Comparison of ENCODE assay signal across 13 cellular contexts in genomic region chrX:49995021-49995731, GRCh38.
DNase-seq lines count a peak whose midpoint lies in the region; FAIRE-seq and TF ChIP-seq lines count a peak whose summit lies in the region.
"Had no signal": no experiment of that assay in that cellular context is flagged by ENCODE, and none has a peak within 500 bp of the region (broad histone marks: within the 10 kb centered on the region; RNA-seq: fewer than 3 reads in every experiment).

No MANE protein-coding gene starts in this region.

- DNase-seq in BJ (ENCODE audit: low read depth), result peak; percentile 39
- peak; percentile 65 for DNase-seq in M059J (ENCODE audit: low read depth)
- DNase-seq in dedifferentiated amniotic fluid mesenchymal stem cell (ENCODE audit: extremely low spot score), result peak; percentile 15
- no peak for DNase-seq in NCI-H1930 (lab: John Stamatoyannopoulos, UW)
- no peak for DNase-seq in suprapubic skin (ENCODE audit: low spot score in 2 of 2)
- DNase-seq in GM12892 (ENCODE audit: insufficient read length), result no peak
- no peak for DNase-seq in activated naive CD4-positive, alpha-beta T cell treated with anti-CD3 and anti-CD28 coated beads, Interleukin-2, amount 10 ng/mL, durations not matched to agents 7 days and 5 days
- DNase-seq: activated naive CD8-positive, alpha-beta T cell treated with anti-CD3 and anti-CD28 coated beads for 36 hours; left ventricle myocardium inferior; NCI-H1417 treated with DMSO at 0.1 percent for 48 hours had no signal

- TF ChIP-seq EP300 in suprapubic skin (IDR thresholded peaks at IDR 0.05), result no peak

- TF ChIP-seq POLR2A in suprapubic skin (IDR thresholded peaks at IDR 0.05) (no peak), GM12892 (IDR thresholded peaks at IDR 0.05; ENCODE audit: low read depth, low read length) (no peak)

- no peak overlapping the region for H3K4me3 Mint-ChIP-seq in activated naive CD4-positive, alpha-beta T cell treated with anti-CD3 and anti-CD28 coated beads, Interleukin-2, amount 10 ng/mL, durations not matched to agents 7 days and 5 days
- H3K4me3 Mint-ChIP-seq: activated naive CD8-positive, alpha-beta T cell treated with anti-CD3 and anti-CD28 coated beads for 36 hours had no signal

- WGBS in mesodermal cell (ENCODE audit: insufficient coverage in 2 of 2), 2 experiments, result 72% methylated on average over 3 of the region's 11 CpGs; no CpG with 5 or more reads in 1 of the 2 experiments
- WGBS in suprapubic skin, result 70% methylated on average over 11 of the region's 11 CpGs

- H3K9me3 ChIP-seq in mesodermal cell (ENCODE audit: control insufficient read depth, low read length), result no peaks in the 10 kb centered on the region
- H3K9me3 ChIP-seq in suprapubic skin, result no peaks in the 10 kb centered on the region
- H3K9me3 ChIP-seq: left ventricle myocardium inferior had no signal

- TF ChIP-seq CTCF in BJ (IDR thresholded peaks at IDR 0.05; ENCODE audit: insufficient read depth, low read depth, low read length), result no peak
- TF ChIP-seq CTCF in suprapubic skin (IDR thresholded peaks at IDR 0.05), result no peak

- H3K36me3 ChIP-seq in BJ (ENCODE audit: control insufficient read depth, insufficient read depth, low read length), result no peaks in the 10 kb centered on the region
- no peaks in the 10 kb centered on the region for H3K36me3 ChIP-seq in mesodermal cell (ENCODE audit: control insufficient read depth, insufficient read depth, low read length)
- H3K36me3 ChIP-seq in suprapubic skin, result no peaks in the 10 kb centered on the region
- H3K36me3 ChIP-seq: left ventricle myocardium inferior had no signal

- H3K4me3 ChIP-seq in BJ (ENCODE audit: low read depth, low read length) (no peak overlapping the region), mesodermal cell (ENCODE audit: extremely low read depth, insufficient read depth, low read length, poor library complexity, severe bottlenecking) (no peak overlapping the region), suprapubic skin (no peak overlapping the region)
- H3K4me3 ChIP-seq: left ventricle myocardium inferior had no signal

- H3K27me3 Mint-ChIP-seq in activated naive CD4-positive, alpha-beta T cell treated with anti-CD3 and anti-CD28 coated beads, Interleukin-2, amount 10 ng/mL, durations not matched to agents 7 days and 5 days, result no peaks in the 10 kb centered on the region
- H3K27me3 Mint-ChIP-seq: activated naive CD8-positive, alpha-beta T cell treated with anti-CD3 and anti-CD28 coated beads for 36 hours had no signal

- H3K4me1 Mint-ChIP-seq in activated naive CD4-positive, alpha-beta T cell treated with anti-CD3 and anti-CD28 coated beads, Interleukin-2, amount 10 ng/mL, durations not matched to agents 7 days and 5 days, result no peaks in the 10 kb centered on the region
- H3K4me1 Mint-ChIP-seq: activated naive CD8-positive, alpha-beta T cell treated with anti-CD3 and anti-CD28 coated beads for 36 hours had no signal

- no peak overlapping the region for H3K27ac Mint-ChIP-seq in activated naive CD4-positive, alpha-beta T cell treated with anti-CD3 and anti-CD28 coated beads, Interleukin-2, amount 10 ng/mL, durations not matched to agents 7 days and 5 days
- H3K27ac Mint-ChIP-seq: activated naive CD8-positive, alpha-beta T cell treated with anti-CD3 and anti-CD28 coated beads for 36 hours had no signal

- FAIRE-seq in GM12892 (lab: Jason Lieb, UNC), result no peak
- FAIRE-seq: endometrium, GM18507 had no signal

- no peaks in the 10 kb centered on the region for H3K36me3 Mint-ChIP-seq in activated naive CD4-positive, alpha-beta T cell treated with anti-CD3 and anti-CD28 coated beads, Interleukin-2, amount 10 ng/mL, durations not matched to agents 7 days and 5 days

- H3K27ac ChIP-seq in mesodermal cell (ENCODE audit: low read depth, low read length, severe bottlenecking) (peak overlapping the region; percentile 98), suprapubic skin (no peak overlapping the region)
- H3K27ac ChIP-seq: left ventricle myocardium inferior had no signal

- CTCF ChIA-PET in BJ (lab: Yijun Ruan, JAX), result interaction anchor here (0.6 kb wide), 1 partner anchor 22 kb away, joined by 3 read pairs; no protein-coding TSS in a partner anchor
- CTCF ChIA-PET in activated naive CD4-positive, alpha-beta T cell treated with anti-CD3 and anti-CD28 coated beads, Interleukin-2, amount 10 ng/mL, durations not matched to agents 7 days and 5 days (lab: Charles Lee), result no interaction called here

- no peaks in the 10 kb centered on the region for H3K9me3 Mint-ChIP-seq in activated naive CD4-positive, alpha-beta T cell treated with anti-CD3 and anti-CD28 coated beads, Interleukin-2, amount 10 ng/mL, durations not matched to agents 7 days and 5 days
- H3K9me3 Mint-ChIP-seq: activated naive CD8-positive, alpha-beta T cell treated with anti-CD3 and anti-CD28 coated beads for 36 hours had no signal

- POLR2A ChIA-PET in BJ (lab: Charles Lee), result no interaction called here

- no peaks in the 10 kb centered on the region for H3K27me3 ChIP-seq in BJ (ENCODE audit: control insufficient read depth, insufficient read depth, low read length)
- H3K27me3 ChIP-seq in suprapubic skin, result no peaks in the 10 kb centered on the region

- H3K4me1 ChIP-seq in mesodermal cell (ENCODE audit: control insufficient read depth, insufficient read depth, low read length, poor library complexity, severe bottlenecking) (peaks cover 54% of the 10 kb centered on the region), suprapubic skin (no peaks in the 10 kb centered on the region)
- H3K4me1 ChIP-seq: left ventricle myocardium inferior had no signal

Comparison
In these comparisons a context has a peak if more than half of its experiments do, and no peak if none do; other contexts are left out.
1. DNase-seq: peak in BJ (single experiment), M059J (single experiment) and dedifferentiated amniotic fluid mesenchymal stem cell (single experiment); none in NCI-H1930 (0 of 2), suprapubic skin (0 of 2), GM12892 (single experiment) and activated naive CD4-positive, alpha-beta T cell treated with anti-CD3 and anti-CD28 coated beads, Interleukin-2, amount 10 ng/mL, durations not matched to agents 7 days and 5 days (single experiment).